Comparison of ENCODE assay signal across 1 cellular context in genomic region chrX:37652589-37653271, GRCh38.
TF ChIP-seq lines count a peak whose summit lies in the region.

No MANE protein-coding gene starts in this region.

TF ChIP-seq in K562, 482 proteins besides CTCF, POLR2A, EP300 and RAD21 (continued from another document):
- TF ChIP-seq HMGXB4 (CRISPR knock-in tag; IDR thresholded peaks at IDR 0.05) (no peak), CHD2 (IDR thresholded peaks at IDR 0.05; ENCODE audit: low read depth, low read length) (no peak), ZNF764 (CRISPR knock-in tag; IDR thresholded peaks at IDR 0.05; ENCODE audit: low read depth) (no peak), SRSF3 (IDR thresholded peaks at IDR 0.05; ENCODE audit: insufficient read depth, low read length) (no peak), CREB5 (CRISPR knock-in tag; IDR thresholded peaks at IDR 0.05) (no peak), ZNF766 (CRISPR knock-in tag; conservative IDR thresholded peaks at IDR 0.05) (0 out of 2 replicates have a peak, but pooled peaks have one; percentile 46), BMI1 (IDR thresholded peaks at IDR 0.05; ENCODE audit: low read length) (no peak), FOXA1 (IDR thresholded peaks at IDR 0.05; ENCODE audit: borderline replicate concordance) (no peak), ZNF75A (CRISPR knock-in tag; IDR thresholded peaks at IDR 0.05) (no peak), SMARCA4 (IDR thresholded peaks at IDR 0.05) (peak; percentile 89), POLR2AphosphoS5 (IDR thresholded peaks at IDR 0.05; ENCODE audit: control insufficient read depth, insufficient read depth, low read depth, low read length) (peak; percentile 90; the same call in 1 of the 2 replicates), KDM4B (IDR thresholded peaks at IDR 0.05; ENCODE audit: borderline replicate concordance in 2 of 2, low read depth in 1 of 2) (no peak), ZNF717 (CRISPR knock-in tag; IDR thresholded peaks at IDR 0.05) (no peak), FOXJ3 (CRISPR knock-in tag; IDR thresholded peaks at IDR 0.05) (no peak), FOXA3 (CRISPR knock-in tag; conservative IDR thresholded peaks at IDR 0.05 in 1 of 2, IDR thresholded peaks at IDR 0.05 in 1 of 2) (no peak), HMG20A (CRISPR knock-in tag; conservative IDR thresholded peaks at IDR 0.05) (no peak), ILF3 (IDR thresholded peaks at IDR 0.05; ENCODE audit: borderline replicate concordance) (no peak), ZBTB33 (CRISPR knock-in tag; IDR thresholded peaks at IDR 0.05) (no peak), NFXL1 (CRISPR knock-in tag; IDR thresholded peaks at IDR 0.05) (no peak), ZBTB12 (CRISPR knock-in tag; IDR thresholded peaks at IDR 0.05) (no peak), ESRRB (CRISPR knock-in tag; IDR thresholded peaks at IDR 0.05; ENCODE audit: borderline replicate concordance) (no peak), GTF2B (IDR thresholded peaks at IDR 0.05; ENCODE audit: extremely low read depth, insufficient read length) (no peak), RFX7 (CRISPR knock-in tag; IDR thresholded peaks at IDR 0.05) (no peak), CSDE1 (IDR thresholded peaks at IDR 0.05) (no peak), ZNF76 (CRISPR knock-in tag; IDR thresholded peaks at IDR 0.05; ENCODE audit: borderline replicate concordance) (no peak), ZNF12 (CRISPR knock-in tag; IDR thresholded peaks at IDR 0.05) (no peak), NEUROD1 (IDR thresholded peaks at IDR 0.05; ENCODE audit: borderline replicate concordance, low read depth, low read length, partially characterized antibody) (peak; percentile 35), NCOA4 (IDR thresholded peaks at IDR 0.05; ENCODE audit: partially characterized antibody) (no peak), BHLHE40 (IDR thresholded peaks at IDR 0.05; ENCODE audit: low read length) (no peak), STAT5A (IDR thresholded peaks at IDR 0.05; ENCODE audit: borderline replicate concordance, low read length) (peak; percentile 84), ZNF121 (CRISPR knock-in tag; conservative IDR thresholded peaks at IDR 0.05) (no peak), ARID3B (CRISPR knock-in tag; IDR thresholded peaks at IDR 0.05; ENCODE audit: borderline replicate concordance) (no peak), RNF2 (IDR thresholded peaks at IDR 0.05) (no peak), NFYB (IDR thresholded peaks at IDR 0.05; ENCODE audit: extremely low read depth, insufficient read length) (no peak), GTF2A2 (tag; IDR thresholded peaks at IDR 0.05) (no peak), NR2C1 (IDR thresholded peaks at IDR 0.05) (no peak), NR2C1 (tag; IDR thresholded peaks at IDR 0.05) (no peak), NONO (IDR thresholded peaks at IDR 0.05; ENCODE audit: low read depth in 2 of 2, low read length in 1 of 2) (no peak), ZNF584 (CRISPR knock-in tag; IDR thresholded peaks at IDR 0.05; ENCODE audit: low read depth) (no peak), RBBP5 (IDR thresholded peaks at IDR 0.05; ENCODE audit: borderline replicate concordance, insufficient read depth, low read length, poor library complexity, severe bottlenecking) (no peak), SMARCC2 (IDR thresholded peaks at IDR 0.05; ENCODE audit: low read depth) (peak; percentile 61; the same call in 1 of the 2 replicates), RBM25 (IDR thresholded peaks at IDR 0.05; ENCODE audit: low read depth, low read length, severe bottlenecking) (no peak), RBM39 (optimal IDR thresholded peaks at IDR 0.05; ENCODE audit: low read depth, low read length) (no peak), PREB (CRISPR knock-in tag; IDR thresholded peaks at IDR 0.05) (no peak), MAX (CRISPR knock-in tag; IDR thresholded peaks at IDR 0.05) (no peak), HCFC1 (IDR thresholded peaks at IDR 0.05; ENCODE audit: low read depth, low read length) (no peak), RBM17 (IDR thresholded peaks at IDR 0.05; ENCODE audit: borderline replicate concordance, low read depth, low read length) (no peak), PTTG1 (tag; IDR thresholded peaks at IDR 0.05; ENCODE audit: low read depth) (no peak), ZBTB26 (CRISPR knock-in tag; IDR thresholded peaks at IDR 0.05) (no peak), ZNF699 (CRISPR knock-in tag; IDR thresholded peaks at IDR 0.05; ENCODE audit: insufficient replicate concordance) (no peak), REST (CRISPR knock-in tag; IDR thresholded peaks at IDR 0.05; ENCODE audit: low read depth) (no peak), ZFP30 (CRISPR knock-in tag; IDR thresholded peaks at IDR 0.05; ENCODE audit: borderline replicate concordance) (no peak), ZNF316 (IDR thresholded peaks at IDR 0.05) (no peak), KDM5B (IDR thresholded peaks at IDR 0.05; ENCODE audit: insufficient replicate concordance, low read depth, low read length) (no peak), PHB (CRISPR knock-in tag; IDR thresholded peaks at IDR 0.05) (no peak), TGIF2 (CRISPR knock-in tag; IDR thresholded peaks at IDR 0.05) (no peak)
TF ChIP-seq in K562: peak in this region for 50.
